In genomic region chr2:28377201-28377816, GRCh38 we compare ENCODE assay signal across 1 cellular context.
A peak's percentile ranks its signal among the peaks of the same experiment; 100 is the strongest.
TF ChIP-seq lines count a peak whose summit lies in the region.

No MANE protein-coding gene starts in this region.

TF ChIP-seq in HepG2, 621 proteins besides CTCF, POLR2A, EP300 and RAD21:
- TF ChIP-seq, protein P1, sequence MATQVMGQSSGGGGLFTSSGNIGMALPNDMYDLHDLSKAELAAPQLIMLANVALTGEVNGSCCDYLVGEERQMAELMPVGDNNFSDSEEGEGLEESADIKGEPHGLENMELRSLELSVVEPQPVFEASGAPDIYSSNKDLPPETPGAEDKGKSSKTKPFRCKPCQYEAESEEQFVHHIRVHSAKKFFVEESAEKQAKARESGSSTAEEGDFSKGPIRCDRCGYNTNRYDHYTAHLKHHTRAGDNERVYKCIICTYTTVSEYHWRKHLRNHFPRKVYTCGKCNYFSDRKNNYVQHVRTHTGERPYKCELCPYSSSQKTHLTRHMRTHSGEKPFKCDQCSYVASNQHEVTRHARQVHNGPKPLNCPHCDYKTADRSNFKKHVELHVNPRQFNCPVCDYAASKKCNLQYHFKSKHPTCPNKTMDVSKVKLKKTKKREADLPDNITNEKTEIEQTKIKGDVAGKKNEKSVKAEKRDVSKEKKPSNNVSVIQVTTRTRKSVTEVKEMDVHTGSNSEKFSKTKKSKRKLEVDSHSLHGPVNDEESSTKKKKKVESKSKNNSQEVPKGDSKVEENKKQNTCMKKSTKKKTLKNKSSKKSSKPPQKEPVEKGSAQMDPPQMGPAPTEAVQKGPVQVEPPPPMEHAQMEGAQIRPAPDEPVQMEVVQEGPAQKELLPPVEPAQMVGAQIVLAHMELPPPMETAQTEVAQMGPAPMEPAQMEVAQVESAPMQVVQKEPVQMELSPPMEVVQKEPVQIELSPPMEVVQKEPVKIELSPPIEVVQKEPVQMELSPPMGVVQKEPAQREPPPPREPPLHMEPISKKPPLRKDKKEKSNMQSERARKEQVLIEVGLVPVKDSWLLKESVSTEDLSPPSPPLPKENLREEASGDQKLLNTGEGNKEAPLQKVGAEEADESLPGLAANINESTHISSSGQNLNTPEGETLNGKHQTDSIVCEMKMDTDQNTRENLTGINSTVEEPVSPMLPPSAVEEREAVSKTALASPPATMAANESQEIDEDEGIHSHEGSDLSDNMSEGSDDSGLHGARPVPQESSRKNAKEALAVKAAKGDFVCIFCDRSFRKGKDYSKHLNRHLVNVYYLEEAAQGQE (IDR thresholded peaks at IDR 0.05; ENCODE audit: borderline replicate concordance in 1 of 2, low read depth in 1 of 2, low read length in 2 of 2) = no peak
- TF ChIP-seq, protein P2, sequence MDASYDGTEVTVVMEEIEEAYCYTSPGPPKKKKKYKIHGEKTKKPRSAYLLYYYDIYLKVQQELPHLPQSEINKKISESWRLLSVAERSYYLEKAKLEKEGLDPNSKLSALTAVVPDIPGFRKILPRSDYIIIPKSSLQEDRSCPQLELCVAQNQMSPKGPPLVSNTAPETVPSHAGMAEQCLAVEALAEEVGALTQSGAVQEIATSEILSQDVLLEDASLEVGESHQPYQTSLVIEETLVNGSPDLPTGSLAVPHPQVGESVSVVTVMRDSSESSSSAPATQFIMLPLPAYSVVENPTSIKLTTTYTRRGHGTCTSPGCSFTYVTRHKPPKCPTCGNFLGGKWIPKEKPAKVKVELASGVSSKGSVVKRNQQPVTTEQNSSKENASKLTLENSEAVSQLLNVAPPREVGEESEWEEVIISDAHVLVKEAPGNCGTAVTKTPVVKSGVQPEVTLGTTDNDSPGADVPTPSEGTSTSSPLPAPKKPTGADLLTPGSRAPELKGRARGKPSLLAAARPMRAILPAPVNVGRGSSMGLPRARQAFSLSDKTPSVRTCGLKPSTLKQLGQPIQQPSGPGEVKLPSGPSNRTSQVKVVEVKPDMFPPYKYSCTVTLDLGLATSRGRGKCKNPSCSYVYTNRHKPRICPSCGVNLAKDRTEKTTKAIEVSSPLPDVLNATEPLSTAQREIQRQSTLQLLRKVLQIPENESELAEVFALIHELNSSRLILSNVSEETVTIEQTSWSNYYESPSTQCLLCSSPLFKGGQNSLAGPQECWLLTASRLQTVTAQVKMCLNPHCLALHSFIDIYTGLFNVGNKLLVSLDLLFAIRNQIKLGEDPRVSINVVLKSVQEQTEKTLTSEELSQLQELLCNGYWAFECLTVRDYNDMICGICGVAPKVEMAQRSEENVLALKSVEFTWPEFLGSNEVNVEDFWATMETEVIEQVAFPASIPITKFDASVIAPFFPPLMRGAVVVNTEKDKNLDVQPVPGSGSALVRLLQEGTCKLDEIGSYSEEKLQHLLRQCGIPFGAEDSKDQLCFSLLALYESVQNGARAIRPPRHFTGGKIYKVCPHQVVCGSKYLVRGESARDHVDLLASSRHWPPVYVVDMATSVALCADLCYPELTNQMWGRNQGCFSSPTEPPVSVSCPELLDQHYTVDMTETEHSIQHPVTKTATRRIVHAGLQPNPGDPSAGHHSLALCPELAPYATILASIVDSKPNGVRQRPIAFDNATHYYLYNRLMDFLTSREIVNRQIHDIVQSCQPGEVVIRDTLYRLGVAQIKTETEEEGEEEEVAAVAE (CRISPR knock-in tag; IDR thresholded peaks at IDR 0.05; ENCODE audit: borderline replicate concordance) = no peak
- TF ChIP-seq ZFP37 (CRISPR knock-in tag; IDR thresholded peaks at IDR 0.05; ENCODE audit: borderline replicate concordance) (no peak), GZF1 (CRISPR knock-in tag; IDR thresholded peaks at IDR 0.05) (no peak), THAP9 (CRISPR knock-in tag; IDR thresholded peaks at IDR 0.05; ENCODE audit: borderline replicate concordance) (no peak), ZBTB42 (CRISPR knock-in tag; IDR thresholded peaks at IDR 0.05) (0 out of 2 replicates have a peak, but pooled peaks have one; percentile 49), ZNF556 (CRISPR knock-in tag; IDR thresholded peaks at IDR 0.05; ENCODE audit: borderline replicate concordance) (no peak), FOXO1 (CRISPR knock-in tag; IDR thresholded peaks at IDR 0.05) (no peak), SP140L (CRISPR knock-in tag; IDR thresholded peaks at IDR 0.05; ENCODE audit: borderline replicate concordance) (no peak), KIAA2018 (CRISPR knock-in tag; IDR thresholded peaks at IDR 0.05; ENCODE audit: borderline replicate concordance) (no peak), RBFOX2 (IDR thresholded peaks at IDR 0.05; ENCODE audit: low read depth, low read length) (no peak), ZFYVE20 (CRISPR knock-in tag; IDR thresholded peaks at IDR 0.05; ENCODE audit: borderline replicate concordance, low read depth) (0 out of 2 replicates have a peak, but pooled peaks have one; percentile 49)
